In genomic region chr7:100613447-100614185, GRCh38 we compare ENCODE assay signal across 9 cellular contexts. TPM values are rescaled to one million over a fixed set of nuclear protein-coding genes. Genes with fewer than 3 reads are reported as not detected.
DNase-seq lines count a peak whose midpoint lies in the region; ATAC-seq and TF ChIP-seq lines count a peak whose summit lies in the region.
"Had no signal": no experiment of that assay in that cellular context is flagged by ENCODE, and none has a peak within 500 bp of the region (broad histone marks: within the 10 kb centered on the region; RNA-seq: fewer than 3 reads in every experiment).

No MANE protein-coding gene starts in this region.

- no peak overlapping the region for H3K27ac ChIP-seq in CD4-positive, alpha-beta T cell (ENCODE audit: low read depth, low read length)
- H3K27ac ChIP-seq in neuronal stem cell (replicated peaks; ENCODE audit: low read length) (no peak overlapping the region), WERI-Rb-1 (no peak overlapping the region), gastrocnemius medialis (no peak overlapping the region)

- peak overlapping the region; percentile 22 for H3K23ac ChIP-seq in neuronal stem cell (ENCODE audit: low read depth, low read length, poor library complexity)

- H3K4me1 ChIP-seq in neuronal stem cell (ENCODE audit: control insufficient read depth in 2 of 2, insufficient read depth in 1 of 2, low read depth in 1 of 2, low read length in 2 of 2): peaks cover 3 to 6% of the 10 kb centered on the region in 2 donors
- H3K4me1 ChIP-seq in gastrocnemius medialis: peaks cover 0 to 14% of the 10 kb centered on the region in 2 donors

- no peak overlapping the region for H2BK120ac ChIP-seq in neuronal stem cell (ENCODE audit: low read depth, low read length)

- H3K14ac ChIP-seq in neuronal stem cell (ENCODE audit: low read length): no peak overlapping the region

- intact Hi-C loops in CD4-positive, alpha-beta T cell (cut with DNase I, micrococcal nuclease): loop anchor here (2.0 to 5.0 kb wide), 3 partner anchors 13 to 79 kb away; partner anchors contain the start of gene GIGYF1 (in 1 of the 2)
- intact Hi-C loops in gastrocnemius medialis (cut with DNase I; ENCODE audit: low total_unique reads): loop anchor here (5.0 to 10.0 kb wide), 3 partner anchors 79 to 251 kb away; partner anchors contain the start of genes GIGYF1, POP7 and TRIP6

- peak overlapping the region; percentile 94 for H3K4me3 Mint-ChIP-seq in CD4-positive, alpha-beta T cell
- peak overlapping the region; percentile 98 for H3K4me3 Mint-ChIP-seq in central memory CD8-positive, alpha-beta T cell

- no peak overlapping the region for H4K91ac ChIP-seq in neuronal stem cell (ENCODE audit: low read depth, low read length, poor library complexity)

- H3K4ac ChIP-seq in neuronal stem cell (ENCODE audit: low read length): no peak overlapping the region

- H3K27me3 Mint-ChIP-seq in CD4-positive, alpha-beta T cell: no peaks in the 10 kb centered on the region
- H3K27me3 Mint-ChIP-seq in central memory CD8-positive, alpha-beta T cell: no peaks in the 10 kb centered on the region

- no peak overlapping the region for H2BK15ac ChIP-seq in neuronal stem cell (ENCODE audit: low read length)

- H3K27me3 ChIP-seq in CD4-positive, alpha-beta T cell (ENCODE audit: control insufficient read depth, insufficient read depth, low read length): no peaks in the 10 kb centered on the region
- H3K27me3 ChIP-seq in neuronal stem cell (ENCODE audit: control insufficient read depth in 3 of 3, insufficient read depth in 3 of 3, low read depth in 1 of 3, low read length in 3 of 3) (no peaks in the 10 kb centered on the region), WERI-Rb-1 (ENCODE audit: insufficient read depth, low read depth, severe bottlenecking) (no peaks in the 10 kb centered on the region), gastrocnemius medialis (no peaks in the 10 kb centered on the region)

- ATAC-seq in CD4-positive, alpha-beta T cell (ENCODE audit: poor library complexity): no peak
- no peak for ATAC-seq in central memory CD8-positive, alpha-beta T cell (replicated peaks; ENCODE audit: extremely low read depth, poor library complexity, severe bottlenecking)
- no peak for ATAC-seq in gastrocnemius medialis

- POLR2A ChIA-PET in CD4-positive, alpha-beta T cell (lab: Charles Lee): interaction anchor here (0.7 to 3.3 kb wide), 10 partner anchors 13 to 184 kb away, joined by 3 to 113 read pairs (median 22); partner anchors contain the start of genes ACTL6B, FBXO24, GIGYF1 and LRCH4

- H3K36me3 ChIP-seq in neuronal stem cell (replicated peaks in 1 of 2; ENCODE audit: control insufficient read depth in 2 of 2, insufficient read depth in 2 of 2, low read length in 2 of 2): peaks cover 0 to 9% of the 10 kb centered on the region in 2 donors
- H3K36me3 ChIP-seq in WERI-Rb-1: no peaks in the 10 kb centered on the region
- no peaks in the 10 kb centered on the region for H3K36me3 ChIP-seq in gastrocnemius medialis

- H3K27ac Mint-ChIP-seq in CD4-positive, alpha-beta T cell: peak overlapping the region; percentile 97
- peak overlapping the region; percentile 0 for H3K27ac Mint-ChIP-seq in central memory CD8-positive, alpha-beta T cell (ENCODE audit: low read depth)

- H3K9ac ChIP-seq in neuronal stem cell (ENCODE audit: low read depth, low read length, poor library complexity): no peak overlapping the region

- peaks cover 5% of the 10 kb centered on the region for H3K36me3 Mint-ChIP-seq in CD4-positive, alpha-beta T cell (ENCODE audit: low read depth)
- H3K36me3 Mint-ChIP-seq in central memory CD8-positive, alpha-beta T cell (ENCODE audit: insufficient read depth): peaks cover 13% of the 10 kb centered on the region

- peak overlapping the region; percentile 23 for H2AK5ac ChIP-seq in neuronal stem cell (ENCODE audit: low read depth, low read length)

- no peaks in the 10 kb centered on the region for H3K9me3 ChIP-seq in CD4-positive, alpha-beta T cell (ENCODE audit: control insufficient read depth, low read length)
- H3K9me3 ChIP-seq in neuronal stem cell (replicated peaks in 1 of 2; ENCODE audit: control insufficient read depth in 2 of 2, insufficient read depth in 1 of 2, low read depth in 1 of 2, low read length in 2 of 2) (no peaks in the 10 kb centered on the region), WERI-Rb-1 (ENCODE audit: severe bottlenecking) (no peaks in the 10 kb centered on the region), gastrocnemius medialis (no peaks in the 10 kb centered on the region)

- WGBS in neuronal stem cell (ENCODE audit: extremely low coverage in 2 of 2, insufficient read length in 2 of 2, insufficient replicate concordance in 1 of 2), 2 donors: no CpG with 5 or more reads among the region's 13 CpGs

- in situ Hi-C loops in gastrocnemius medialis (cut with MboI; ENCODE audit: low sequenced_read_pairs in 4 of 4): no loop called here

- H3K18ac ChIP-seq in neuronal stem cell (ENCODE audit: low read length): no peak overlapping the region

- no peak overlapping the region for H2BK12ac ChIP-seq in neuronal stem cell (ENCODE audit: low read length)

- H3K79me1 ChIP-seq in neuronal stem cell (ENCODE audit: low read depth, low read length): no peaks in the 10 kb centered on the region

- H3K4me3 ChIP-seq in neuronal stem cell (ENCODE audit: low read length in 2 of 2) (peak overlapping the region in 1 of 2 donors; percentile 60), WERI-Rb-1 (ENCODE audit: low read depth, low read length) (no peak overlapping the region), gastrocnemius medialis (peak overlapping the region in 1 of 4 donors; percentile 78)

- H3K4me2 ChIP-seq in neuronal stem cell (ENCODE audit: insufficient read depth, low read length, poor library complexity, severe bottlenecking): no peak overlapping the region

- peaks cover 25% of the 10 kb centered on the region for H3K4me1 Mint-ChIP-seq in CD4-positive, alpha-beta T cell (ENCODE audit: low read depth)
- peaks cover 17% of the 10 kb centered on the region for H3K4me1 Mint-ChIP-seq in central memory CD8-positive, alpha-beta T cell

- H2AFZ ChIP-seq in neuronal stem cell (ENCODE audit: low read length): no peak overlapping the region

- no peaks in the 10 kb centered on the region for H3K9me3 Mint-ChIP-seq in CD4-positive, alpha-beta T cell
- H3K9me3 Mint-ChIP-seq in central memory CD8-positive, alpha-beta T cell: no peaks in the 10 kb centered on the region

- no peak overlapping the region for H2BK5ac ChIP-seq in neuronal stem cell (ENCODE audit: low read length)

- CTCF ChIA-PET in CD4-positive, alpha-beta T cell (lab: Charles Lee): interaction anchor here (1.1 to 3.5 kb wide), 7 partner anchors 10 to 92 kb away, joined by 3 to 22 read pairs (median 10); partner anchors contain the start of gene POP7

- DNase-seq in CD4-positive, alpha-beta T cell: no peak
- DNase-seq in NOMO-1 (lab: John Stamatoyannopoulos, UW; ENCODE audit: unreplicated experiment in 2 of 2): peak; percentile 46 to 86
- no peak for DNase-seq in central memory CD8-positive, alpha-beta T cell (ENCODE audit: low spot score in 2 of 2)
- no peak for DNase-seq in neuronal stem cell (ENCODE audit: low spot score)
- DNase-seq in WERI-Rb-1: no peak
- DNase-seq in NCI-H128 (lab: John Stamatoyannopoulos, UW; ENCODE audit: unreplicated experiment): no peak
- no peak for DNase-seq in gastrocnemius medialis
- DNase-seq in HK-2 (ENCODE audit: unreplicated experiment): no peak
- DNase-seq: NCI-H226 had no signal

- H4K8ac ChIP-seq in neuronal stem cell (ENCODE audit: low read depth, low read length): no peak overlapping the region

- TF ChIP-seq POLR2A in gastrocnemius medialis (IDR thresholded peaks at IDR 0.05): no peak

- no peak for TF ChIP-seq CTCF in CD4-positive, alpha-beta T cell (IDR thresholded peaks at IDR 0.05)
- TF ChIP-seq CTCF in WERI-Rb-1 (IDR thresholded peaks at IDR 0.05; ENCODE audit: low read depth, low read length) (no peak), gastrocnemius medialis (IDR thresholded peaks at IDR 0.05 in 4 of 5, conservative IDR thresholded peaks at IDR 0.05 in 1 of 5) (peak in 1 of 5 experiments; percentile 3)

RNA-seq across cellular contexts. Expression of gene MOSPD3, which starts 1.3 kb away (rescaled TPM):
- 10 to 100 TPM in 1 of 2 experiments, 1 to 10 TPM in 1; 8.5 to 10.9 TPM for total RNA-seq in CD4-positive, alpha-beta T cell
- polyA plus RNA-seq in neuronal stem cell (2013, experiment 1 of 2): 24.3 TPM
- 22.7 TPM for polyA plus RNA-seq in neuronal stem cell (2013, experiment 2 of 2)
- total RNA-seq in gastrocnemius medialis: 1 to 10 TPM; 3.5 to 9.1 (median 4.6) TPM

RNA-seq across cellular contexts. Expression of gene PCOLCE, which starts 11.5 kb away (rescaled TPM):
- 1 to 10 TPM; 6.7 to 7.5 TPM for total RNA-seq in CD4-positive, alpha-beta T cell
- 24.7 TPM for polyA plus RNA-seq in neuronal stem cell (2013, experiment 1 of 2)
- polyA plus RNA-seq in neuronal stem cell (2013, experiment 2 of 2): 24.4 TPM
- total RNA-seq in gastrocnemius medialis: 10 to 100 TPM in 1 of 4 donors, 1 to 10 TPM in 3; 1.6 to 17.3 (median 5.7) TPM

RNA-seq across cellular contexts. Expression of gene FBXO24, which starts 27.5 kb away (rescaled TPM):
- total RNA-seq in CD4-positive, alpha-beta T cell: under 1 TPM; 0.66 to 0.78 TPM
- 1.2 TPM for polyA plus RNA-seq in neuronal stem cell (2013, experiment 1 of 2)
- polyA plus RNA-seq in neuronal stem cell (2013, experiment 2 of 2): 1.1 TPM
- not detected for total RNA-seq in gastrocnemius medialis

RNA-seq across cellular contexts. Expression of gene LRCH4, which starts 27.7 kb away (rescaled TPM):
- total RNA-seq in CD4-positive, alpha-beta T cell: 100 to 1,000 TPM; 313 to 317 TPM
- polyA plus RNA-seq in neuronal stem cell (2013, experiment 1 of 2): 30.1 TPM
- polyA plus RNA-seq in neuronal stem cell (2013, experiment 2 of 2): 28.3 TPM
- 100 to 1,000 TPM in 1 of 4 donors, 10 to 100 TPM in 3; 71.1 to 105 (median 89.0) TPM for total RNA-seq in gastrocnemius medialis

RNA-seq across cellular contexts. Expression of gene TFR2, which starts 27.7 kb away (rescaled TPM):
- total RNA-seq in CD4-positive, alpha-beta T cell: 1 to 10 TPM; 1.7 to 2.3 TPM
- 0.53 TPM for polyA plus RNA-seq in neuronal stem cell (2013, experiment 1 of 2)
- 0.47 TPM for polyA plus RNA-seq in neuronal stem cell (2013, experiment 2 of 2)
- total RNA-seq in gastrocnemius medialis: 1 to 10 TPM in 2 of 4 donors, not detected in 2; 1.0 to 1.3 TPM

Comparison
In these comparisons a context has a peak if more than half of its experiments do, and no peak if none do; other contexts are left out.
1. DNase-seq: peak in NOMO-1 (2 of 2); none in CD4-positive, alpha-beta T cell (0 of 10), central memory CD8-positive, alpha-beta T cell (0 of 2), neuronal stem cell (single experiment), WERI-Rb-1 (single experiment), NCI-H128 (single experiment), gastrocnemius medialis (0 of 2) and HK-2 (single experiment).